1 cellular context compared by ENCODE assay signal in the genomic region with DNA sequence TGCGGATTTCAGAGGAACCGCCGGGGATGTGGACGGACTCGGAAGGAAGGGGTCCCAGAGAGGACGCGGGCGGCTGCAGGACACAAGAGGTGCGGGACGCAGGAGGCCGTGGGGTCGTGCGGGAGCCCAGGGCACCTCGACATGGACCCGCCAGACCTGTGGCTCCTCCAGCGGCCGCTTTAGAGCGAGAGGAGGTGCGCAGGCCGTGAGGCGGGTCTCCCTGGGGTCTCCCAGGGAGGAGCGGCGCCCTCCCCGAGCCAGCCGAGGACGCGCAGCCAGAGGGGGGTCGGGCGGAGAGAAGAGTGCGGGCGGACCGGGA.
TF ChIP-seq lines count a peak whose summit lies in the region.

No MANE protein-coding gene starts in this region.

TF ChIP-seq in HEK293, 187 proteins besides CTCF, POLR2A, EP300 and RAD21 (continued from another document):
- TF ChIP-seq ZNF311 (tag by site-specific recombination; IDR thresholded peaks at IDR 0.05; ENCODE audit: borderline replicate concordance) = no peak
- no peak for TF ChIP-seq ZNF514 (tag by site-specific recombination; IDR thresholded peaks at IDR 0.05)
- no peak for TF ChIP-seq ZBTB7A (tag by site-specific recombination; IDR thresholded peaks at IDR 0.05; ENCODE audit: low read depth)
- TF ChIP-seq ZNF223 (tag by site-specific recombination; IDR thresholded peaks at IDR 0.05) = no peak
- TF ChIP-seq ZNF626 (tag by site-specific recombination; IDR thresholded peaks at IDR 0.05) = no peak
- peak; percentile 61; the same call in 1 of the 2 replicates for TF ChIP-seq ZNF501 (tag by site-specific recombination; IDR thresholded peaks at IDR 0.05)
- no peak for TF ChIP-seq ZNF629 (tag by site-specific recombination; IDR thresholded peaks at IDR 0.05)
- TF ChIP-seq ZNF544 (tag by site-specific recombination; IDR thresholded peaks at IDR 0.05) = no peak
- TF ChIP-seq ZNF350 (tag by site-specific recombination; IDR thresholded peaks at IDR 0.05) = no peak
- TF ChIP-seq ZNF121 (tag by site-specific recombination; IDR thresholded peaks at IDR 0.05) = no peak
- TF ChIP-seq, protein P1, sequence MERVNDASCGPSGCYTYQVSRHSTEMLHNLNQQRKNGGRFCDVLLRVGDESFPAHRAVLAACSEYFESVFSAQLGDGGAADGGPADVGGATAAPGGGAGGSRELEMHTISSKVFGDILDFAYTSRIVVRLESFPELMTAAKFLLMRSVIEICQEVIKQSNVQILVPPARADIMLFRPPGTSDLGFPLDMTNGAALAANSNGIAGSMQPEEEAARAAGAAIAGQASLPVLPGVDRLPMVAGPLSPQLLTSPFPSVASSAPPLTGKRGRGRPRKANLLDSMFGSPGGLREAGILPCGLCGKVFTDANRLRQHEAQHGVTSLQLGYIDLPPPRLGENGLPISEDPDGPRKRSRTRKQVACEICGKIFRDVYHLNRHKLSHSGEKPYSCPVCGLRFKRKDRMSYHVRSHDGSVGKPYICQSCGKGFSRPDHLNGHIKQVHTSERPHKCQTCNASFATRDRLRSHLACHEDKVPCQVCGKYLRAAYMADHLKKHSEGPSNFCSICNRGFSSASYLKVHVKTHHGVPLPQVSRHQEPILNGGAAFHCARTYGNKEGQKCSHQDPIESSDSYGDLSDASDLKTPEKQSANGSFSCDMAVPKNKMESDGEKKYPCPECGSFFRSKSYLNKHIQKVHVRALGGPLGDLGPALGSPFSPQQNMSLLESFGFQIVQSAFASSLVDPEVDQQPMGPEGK (tag by site-specific recombination; IDR thresholded peaks at IDR 0.05) = no peak
- no peak for TF ChIP-seq KLF16 (tag by site-specific recombination; IDR thresholded peaks at IDR 0.05)
- TF ChIP-seq ZNF510 (tag by site-specific recombination; IDR thresholded peaks at IDR 0.05; ENCODE audit: insufficient replicate concordance) = no peak
- TF ChIP-seq, protein P2, sequence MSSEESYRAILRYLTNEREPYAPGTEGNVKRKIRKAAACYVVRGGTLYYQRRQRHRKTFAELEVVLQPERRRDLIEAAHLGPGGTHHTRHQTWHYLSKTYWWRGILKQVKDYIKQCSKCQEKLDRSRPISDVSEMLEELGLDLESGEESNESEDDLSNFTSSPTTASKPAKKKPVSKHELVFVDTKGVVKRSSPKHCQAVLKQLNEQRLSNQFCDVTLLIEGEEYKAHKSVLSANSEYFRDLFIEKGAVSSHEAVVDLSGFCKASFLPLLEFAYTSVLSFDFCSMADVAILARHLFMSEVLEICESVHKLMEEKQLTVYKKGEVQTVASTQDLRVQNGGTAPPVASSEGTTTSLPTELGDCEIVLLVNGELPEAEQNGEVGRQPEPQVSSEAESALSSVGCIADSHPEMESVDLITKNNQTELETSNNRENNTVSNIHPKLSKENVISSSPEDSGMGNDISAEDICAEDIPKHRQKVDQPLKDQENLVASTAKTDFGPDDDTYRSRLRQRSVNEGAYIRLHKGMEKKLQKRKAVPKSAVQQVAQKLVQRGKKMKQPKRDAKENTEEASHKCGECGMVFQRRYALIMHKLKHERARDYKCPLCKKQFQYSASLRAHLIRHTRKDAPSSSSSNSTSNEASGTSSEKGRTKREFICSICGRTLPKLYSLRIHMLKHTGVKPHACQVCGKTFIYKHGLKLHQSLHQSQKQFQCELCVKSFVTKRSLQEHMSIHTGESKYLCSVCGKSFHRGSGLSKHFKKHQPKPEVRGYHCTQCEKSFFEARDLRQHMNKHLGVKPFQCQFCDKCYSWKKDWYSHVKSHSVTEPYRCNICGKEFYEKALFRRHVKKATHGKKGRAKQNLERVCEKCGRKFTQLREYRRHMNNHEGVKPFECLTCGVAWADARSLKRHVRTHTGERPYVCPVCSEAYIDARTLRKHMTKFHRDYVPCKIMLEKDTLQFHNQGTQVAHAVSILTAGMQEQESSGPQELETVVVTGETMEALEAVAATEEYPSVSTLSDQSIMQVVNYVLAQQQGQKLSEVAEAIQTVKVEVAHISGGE (tag by site-specific recombination; conservative IDR thresholded peaks at IDR 0.05; ENCODE audit: low read depth) = peak; percentile 15; the same call in 1 of the 2 replicates
- TF ChIP-seq ZNF155 (tag by site-specific recombination; IDR thresholded peaks at IDR 0.05) = no peak
- no peak for TF ChIP-seq ZNF426 (tag by site-specific recombination; IDR thresholded peaks at IDR 0.05)
- 0 out of 2 replicates have a peak, but pooled peaks have one; percentile 64 for TF ChIP-seq ZNF610 (tag by site-specific recombination; IDR thresholded peaks at IDR 0.05; ENCODE audit: borderline replicate concordance)
- TF ChIP-seq, protein P3, sequence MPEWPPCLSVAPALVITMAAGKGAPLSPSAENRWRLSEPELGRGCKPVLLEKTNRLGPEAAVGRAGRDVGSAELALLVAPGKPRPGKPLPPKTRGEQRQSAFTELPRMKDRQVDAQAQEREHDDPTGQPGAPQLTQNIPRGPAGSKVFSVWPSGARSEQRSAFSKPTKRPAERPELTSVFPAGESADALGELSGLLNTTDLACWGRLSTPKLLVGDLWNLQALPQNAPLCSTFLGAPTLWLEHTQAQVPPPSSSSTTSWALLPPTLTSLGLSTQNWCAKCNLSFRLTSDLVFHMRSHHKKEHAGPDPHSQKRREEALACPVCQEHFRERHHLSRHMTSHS (tag by site-specific recombination; IDR thresholded peaks at IDR 0.05) = no peak
- no peak for TF ChIP-seq ZBTB8A (tag by site-specific recombination; IDR thresholded peaks at IDR 0.05)
